ENCODE assay signal across 20 cellular contexts in genomic region chr4:20287246-20287645, GRCh38. TPM values are rescaled to one million over a fixed set of nuclear protein-coding genes. Genes with fewer than 3 reads are reported as not detected.
"Had no signal": no experiment of that assay in that cellular context is flagged by ENCODE, and none has a peak within 500 bp of the region (broad histone marks: within the 10 kb centered on the region; RNA-seq: fewer than 3 reads in every experiment).

No MANE protein-coding gene starts in this region.

- H3K4me2 ChIP-seq: neural progenitor cell had no signal

- H3K9me3 ChIP-seq: ascending aorta, left lung, prostate gland, tibial nerve had no signal

- DNase-seq: activated CD4-positive, alpha-beta T cell treated with anti-CD3 and anti-CD28 coated beads, Interleukin-2, amount 50 U/mL, for 1 hour; activated CD4-positive, CD25-positive, alpha-beta regulatory T cell treated with anti-CD3 and anti-CD28 coated beads, Interleukin-2, amount 50 U/mL, for 72 hours; activated CD8-positive, alpha-beta memory T cell treated with anti-CD3 and anti-CD28 coated beads, Interleukin-2, amount 50 U/mL, for 4 hours; activated effector memory CD4-positive, alpha-beta T cell treated with Interleukin-2 at 50 U/mL for 16 hours; activated T-cell treated with anti-CD3 and anti-CD28 coated beads, Interleukin-2, amount 50 U/mL, for 48 hours; effector memory CD4-positive, alpha-beta T cell; hypothalamus; kidney; left lung; right cardiac atrium had no signal

- ATAC-seq: left lung, right cardiac atrium had no signal

- FAIRE-seq: frontal cortex, kidney, urothelium cell line had no signal

- H3K27me3 ChIP-seq: ascending aorta, cardiac muscle cell, left lung, neural progenitor cell, tibial nerve had no signal

- H3K36me3 ChIP-seq: ascending aorta, cardiac muscle cell, left lung, neural progenitor cell, prostate gland, tibial nerve had no signal

- H3K9ac ChIP-seq: neural progenitor cell had no signal

- H3K4me3 ChIP-seq: ascending aorta, cardiac muscle cell, left lung, neural progenitor cell, prostate gland, skin epidermis, tibial nerve had no signal

- H3K27ac ChIP-seq: ascending aorta, cardiac muscle cell, left lung, neural progenitor cell, prostate gland, skin epidermis, tibial nerve, VCaP had no signal

- H2AFZ ChIP-seq: neural progenitor cell had no signal

- H3K4me1 ChIP-seq: ascending aorta, left lung, prostate gland had no signal

RNA-seq across cellular contexts. Expression of gene SLIT2, which starts 35.5 kb away (rescaled TPM):
- total RNA-seq: mononuclear cell had no signal
